1 cellular context compared by ENCODE assay signal in genomic region chr17:74547736-74548135, GRCh38.
TF ChIP-seq lines count a peak whose summit lies in the region.

No MANE protein-coding gene starts in this region.

TF ChIP-seq in HepG2, 621 proteins besides CTCF, POLR2A, EP300 and RAD21:
- no peak for TF ChIP-seq MTA3 (CRISPR knock-in tag; IDR thresholded peaks at IDR 0.05)
- TF ChIP-seq PBX3 (CRISPR knock-in tag; IDR thresholded peaks at IDR 0.05; ENCODE audit: borderline replicate concordance) = no peak
- no peak for TF ChIP-seq ZNF724P (CRISPR knock-in tag; IDR thresholded peaks at IDR 0.05; ENCODE audit: borderline replicate concordance)
- no peak for TF ChIP-seq NFKBIZ (CRISPR knock-in tag; IDR thresholded peaks at IDR 0.05)
- no peak for TF ChIP-seq SNRNP70 (IDR thresholded peaks at IDR 0.05; ENCODE audit: low read depth, low read length)
- TF ChIP-seq CREB1 (IDR thresholded peaks at IDR 0.05) = no peak
- no peak for TF ChIP-seq CREB1 (CRISPR knock-in tag; IDR thresholded peaks at IDR 0.05)
- TF ChIP-seq KDM4B (CRISPR knock-in tag; IDR thresholded peaks at IDR 0.05) = no peak
- TF ChIP-seq ZNF10 (CRISPR knock-in tag; IDR thresholded peaks at IDR 0.05; ENCODE audit: borderline replicate concordance, low read depth) = no peak
- TF ChIP-seq ZNF543 (CRISPR knock-in tag; IDR thresholded peaks at IDR 0.05) = no peak
- no peak for TF ChIP-seq NFATC3 (CRISPR knock-in tag; IDR thresholded peaks at IDR 0.05)
- TF ChIP-seq ZNF430 (CRISPR knock-in tag; IDR thresholded peaks at IDR 0.05) = no peak
- TF ChIP-seq ZNF800 (CRISPR knock-in tag; IDR thresholded peaks at IDR 0.05) = no peak
- no peak for TF ChIP-seq HMGA1 (CRISPR knock-in tag; conservative IDR thresholded peaks at IDR 0.05)
- no peak for TF ChIP-seq ZNF574 (CRISPR knock-in tag; IDR thresholded peaks at IDR 0.05)
- TF ChIP-seq KDM1A (CRISPR knock-in tag; IDR thresholded peaks at IDR 0.05) = no peak
- no peak for TF ChIP-seq MYPOP (CRISPR knock-in tag; IDR thresholded peaks at IDR 0.05)
- TF ChIP-seq KAT2B (IDR thresholded peaks at IDR 0.05; ENCODE audit: borderline replicate concordance, low read depth, low read length) = no peak
- TF ChIP-seq ZNF407 (CRISPR knock-in tag; IDR thresholded peaks at IDR 0.05; ENCODE audit: not compliant biosample characterization) = no peak
